ENCODE assay signal across 8 cellular contexts in genomic region chr16:3578610-3579551, GRCh38. TPM values are rescaled to one million over a fixed set of nuclear protein-coding genes. Genes with fewer than 3 reads are reported as not detected.
DNase-seq lines count a peak whose midpoint lies in the region; ATAC-seq and TF ChIP-seq lines count a peak whose summit lies in the region.

No MANE protein-coding gene starts in this region.

- H3K27me3 ChIP-seq in ascending aorta (no peaks in the 10 kb centered on the region), A673 (replicated peaks; ENCODE audit: insufficient read depth, low read depth, low read length, poor library complexity) (no peaks in the 10 kb centered on the region)

- H3K27ac ChIP-seq in ascending aorta (no peak overlapping the region), A673 (ENCODE audit: low read depth, low read length, poor library complexity, severe bottlenecking) (no peak overlapping the region)

- H3K27me3 Mint-ChIP-seq in activated naive CD8-positive, alpha-beta T cell treated with anti-CD3 and anti-CD28 coated beads, Interleukin-2, amount 50 U/mL, for 24 hours = no peaks in the 10 kb centered on the region

- H3K36me3 Mint-ChIP-seq in activated naive CD8-positive, alpha-beta T cell treated with anti-CD3 and anti-CD28 coated beads, Interleukin-2, amount 50 U/mL, for 24 hours (ENCODE audit: low read depth) = peaks cover 2% of the 10 kb centered on the region

- H3K4me1 Mint-ChIP-seq in activated naive CD8-positive, alpha-beta T cell treated with anti-CD3 and anti-CD28 coated beads, Interleukin-2, amount 50 U/mL, for 24 hours = peaks cover 52% of the 10 kb centered on the region

- H3K9me3 ChIP-seq in ascending aorta = no peaks in the 10 kb centered on the region
- H3K9me3 ChIP-seq in A673 (ENCODE audit: low read depth, low read length, poor library complexity, severe bottlenecking) = no peaks in the 10 kb centered on the region

- peak overlapping the region; percentile 90 for H3K4me3 Mint-ChIP-seq in activated naive CD8-positive, alpha-beta T cell treated with anti-CD3 and anti-CD28 coated beads, Interleukin-2, amount 50 U/mL, for 24 hours

- H3K27ac Mint-ChIP-seq in activated naive CD8-positive, alpha-beta T cell treated with anti-CD3 and anti-CD28 coated beads, Interleukin-2, amount 50 U/mL, for 24 hours = peak overlapping the region; percentile 91

- peak; percentile 43 for ATAC-seq in HG02588 (IDR thresholded peaks at IDR 0.05; ENCODE audit: unreplicated experiment)
- peak; percentile 76 for ATAC-seq in activated naive CD8-positive, alpha-beta T cell treated with anti-CD3 and anti-CD28 coated beads, Interleukin-2, amount 50 U/mL, for 24 hours

- BruUV-seq in A673 (replicated peaks; lab: Mats Ljungman, UMichigan) = no TSS peak

- no peaks in the 10 kb centered on the region for H3K9me3 Mint-ChIP-seq in activated naive CD8-positive, alpha-beta T cell treated with anti-CD3 and anti-CD28 coated beads, Interleukin-2, amount 50 U/mL, for 24 hours

- H3K4me3 ChIP-seq in ascending aorta = no peak overlapping the region
- no peak overlapping the region for H3K4me3 ChIP-seq in A673 (ENCODE audit: low read depth, low read length, poor library complexity, severe bottlenecking)

- CTCF ChIA-PET in A673 (lab: Charles Lee) = no interaction called here

- H3K4me1 ChIP-seq in ascending aorta = no peaks in the 10 kb centered on the region
- H3K4me1 ChIP-seq in A673 (ENCODE audit: insufficient read depth, low read length, poor library complexity, severe bottlenecking) = peaks cover 16% of the 10 kb centered on the region

- peaks cover 13 to 21% of the 10 kb centered on the region in 2 donors for H3K36me3 ChIP-seq in ascending aorta
- peaks cover 8% of the 10 kb centered on the region for H3K36me3 ChIP-seq in A673 (ENCODE audit: insufficient read depth, low read length, poor library complexity, severe bottlenecking)

- POLR2A ChIA-PET in A673 (lab: Charles Lee; ENCODE audit: low non-redundant PET) = no interaction called here

- in situ Hi-C loops in GM13976 (cut with MboI; ENCODE audit: low sequenced_read_pairs, unreplicated experiment) = no loop called here

- DNase-seq in GM13976 (ENCODE audit: low spot score) (peak; percentile 85), RPMI7951 (ENCODE audit: low read depth) (peak; percentile 54), ascending aorta (ENCODE audit: low spot score in 2 of 2) (no peak), dedifferentiated amniotic fluid mesenchymal stem cell (ENCODE audit: extremely low spot score) (no peak), A673 (ENCODE audit: low spot score) (no peak)
- DNase-seq in activated naive CD8-positive, alpha-beta T cell treated with anti-CD3 and anti-CD28 coated beads, Interleukin-2, amount 50 U/mL, for 24 hours = peak; percentile 76
- peak; percentile 39 to 54 for DNase-seq in stimulated activated CD4-positive, alpha-beta T cell treated with anti-CD3 and anti-CD28 coated beads, Interleukin-2, amount 100 ng/mL, for 48 hours

- no peak for TF ChIP-seq CTCF in GM13976 (IDR thresholded peaks at IDR 0.05; ENCODE audit: borderline replicate concordance, control extremely low read depth, extremely low read depth, insufficient read depth, missing control alignments)
- no peak for TF ChIP-seq CTCF in ascending aorta (IDR thresholded peaks at IDR 0.05)
- no peak for TF ChIP-seq CTCF in A673 (conservative IDR thresholded peaks at IDR 0.05; ENCODE audit: low read depth, low read length)

- intact Hi-C loops in ascending aorta (cut with DNase I) (no loop called here), A673 (cut with micrococcal nuclease; ENCODE audit: unreplicated experiment) (no loop called here)

RNA-seq across cellular contexts. Expression of gene NLRC3, which starts 1.7 kb away (rescaled TPM):
- 0.12 TPM in 1 of 2 replicates, not detected in the other for total RNA-seq in RPMI7951 (2014; rRNA removed; shearing (Covaris generic))
- total RNA-seq in ascending aorta = 2.1 TPM
- total RNA-seq in A673 (2021) = 0.07 and 0.09 TPM in 2 replicates

RNA-seq across cellular contexts. Expression of gene SLX4, which starts 32.5 kb away (rescaled TPM):
- 2.6 and 3.4 TPM in 2 replicates for total RNA-seq in RPMI7951 (2014; rRNA removed; shearing (Covaris generic))
- total RNA-seq in ascending aorta = 3.4 TPM
- 15.1 and 16.1 TPM in 2 replicates for total RNA-seq in A673 (2021)

Comparison
In these comparisons a context has a peak if more than half of its experiments do, and no peak if none do; other contexts are left out.
1. DNase-seq: peak in GM13976 (single experiment), RPMI7951 (single experiment), activated naive CD8-positive, alpha-beta T cell treated with anti-CD3 and anti-CD28 coated beads, Interleukin-2, amount 50 U/mL, for 24 hours (single experiment) and stimulated activated CD4-positive, alpha-beta T cell treated with anti-CD3 and anti-CD28 coated beads, Interleukin-2, amount 100 ng/mL, for 48 hours (2 of 2); none in ascending aorta (0 of 2), dedifferentiated amniotic fluid mesenchymal stem cell (single experiment) and A673 (single experiment).